ENCODE assay signal across 1 cellular context in genomic region chr9:133252301-133252776, GRCh38.
TF ChIP-seq lines count a peak whose summit lies in the region.

No MANE protein-coding gene starts in this region.

TF ChIP-seq in SK-N-SH, 30 proteins besides CTCF, POLR2A, EP300 and RAD21 (continued from another document):
- TF ChIP-seq, protein P1, sequence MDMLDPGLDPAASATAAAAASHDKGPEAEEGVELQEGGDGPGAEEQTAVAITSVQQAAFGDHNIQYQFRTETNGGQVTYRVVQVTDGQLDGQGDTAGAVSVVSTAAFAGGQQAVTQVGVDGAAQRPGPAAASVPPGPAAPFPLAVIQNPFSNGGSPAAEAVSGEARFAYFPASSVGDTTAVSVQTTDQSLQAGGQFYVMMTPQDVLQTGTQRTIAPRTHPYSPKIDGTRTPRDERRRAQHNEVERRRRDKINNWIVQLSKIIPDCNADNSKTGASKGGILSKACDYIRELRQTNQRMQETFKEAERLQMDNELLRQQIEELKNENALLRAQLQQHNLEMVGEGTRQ (IDR thresholded peaks at IDR 0.05; ENCODE audit: borderline replicate concordance, low read depth, low read length): no peak
